Comparison of ENCODE assay signal across 14 cellular contexts in genomic region chr1:213996320-213997022, GRCh38. TPM values are rescaled to one million over a fixed set of nuclear protein-coding genes. Genes with fewer than 3 reads are reported as not detected.
DNase-seq lines count a peak whose midpoint lies in the region; ATAC-seq and TF ChIP-seq lines count a peak whose summit lies in the region.
"Had no signal": no experiment of that assay in that cellular context is flagged by ENCODE, and none has a peak within 500 bp of the region (broad histone marks: within the 10 kb centered on the region; RNA-seq: fewer than 3 reads in every experiment).

No MANE protein-coding gene starts in this region.

- no peak for TF ChIP-seq POLR2A in sigmoid colon (IDR thresholded peaks at IDR 0.05)

- H3K9me3 ChIP-seq in heart right ventricle: no peaks in the 10 kb centered on the region
- no peaks in the 10 kb centered on the region for H3K9me3 ChIP-seq in sigmoid colon

- 28 to 40% methylated on average over 13 of the region's 13 CpGs for WGBS in heart right ventricle, 2 donors
- 75 to 83% methylated on average over 13 of the region's 13 CpGs for WGBS in sigmoid colon, 2 donors

- no peak for TF ChIP-seq EP300 in sigmoid colon (IDR thresholded peaks at IDR 0.05)

- DNase-seq in LHCN-M2 (ENCODE audit: low read depth) (peak; percentile 83), heart right ventricle (no peak), sigmoid colon (no peak), NCI-H774 (lab: John Stamatoyannopoulos, UW) (no peak)
- DNase-seq in activated CD4-positive, alpha-beta T cell treated with anti-CD3 and anti-CD28 coated beads for 4 hours: no peak
- DNase-seq: activated CD4-positive, alpha-beta T cell treated with anti-CD3 and anti-CD28 coated beads, Interleukin-2, amount 50 U/mL, for 1 hour; activated T-cell treated with anti-CD3 and anti-CD28 coated beads, Interleukin-2, amount 50 U/mL, for 72 hours; Calu3; effector memory CD8-positive, alpha-beta T cell; nephron progenitor cell had no signal

- peaks cover 0 to 12% (median 0%) of the 10 kb centered on the region in 9 donors for H3K36me3 ChIP-seq in heart right ventricle
- H3K36me3 ChIP-seq in sigmoid colon: no peaks in the 10 kb centered on the region

- H3K27ac ChIP-seq in heart right ventricle (peak overlapping the region; percentile 13 to 67 (median 56)), sigmoid colon (peak overlapping the region in 2 of 4 donors; percentile 20 to 34)

- peaks cover 0 to 30% (median 8%) of the 10 kb centered on the region in 9 donors for H3K4me1 ChIP-seq in heart right ventricle
- peaks cover 0 to 7% (median 2%) of the 10 kb centered on the region in 4 donors for H3K4me1 ChIP-seq in sigmoid colon

- H3K27me3 ChIP-seq in heart right ventricle (peaks cover 0 to 17% (median 0%) of the 10 kb centered on the region in 7 donors), sigmoid colon (peaks cover 0 to 7% (median 0%) of the 10 kb centered on the region in 3 donors)

- peak overlapping the region; percentile 35; the same call in 1 of the 2 replicates for H3K4me3 ChIP-seq in WI38 (ENCODE audit: low read depth, low read length)
- H3K4me3 ChIP-seq in heart right ventricle: peak overlapping the region in 7 of 10 donors; percentile 8 to 40 (median 29)
- peak overlapping the region in 3 of 4 donors; percentile 5 to 26 (median 16) for H3K4me3 ChIP-seq in sigmoid colon
- H3K4me3 ChIP-seq: smooth muscle cell had no signal

- peak; percentile 43 to 67 (median 60) for ATAC-seq in heart right ventricle
- no peak for ATAC-seq in GM21619 (IDR thresholded peaks at IDR 0.05; ENCODE audit: unreplicated experiment)
- no peak for ATAC-seq in GM21447 (IDR thresholded peaks at IDR 0.05; ENCODE audit: unreplicated experiment)
- ATAC-seq: activated T-cell treated with anti-CD3 and anti-CD28 coated beads, Interleukin-2, amount 50 U/mL, for 72 hours; effector memory CD8-positive, alpha-beta T cell had no signal

- TF ChIP-seq CTCF in WI38 (IDR thresholded peaks at IDR 0.05; ENCODE audit: low read depth, low read length): no peak
- TF ChIP-seq CTCF in heart right ventricle (IDR thresholded peaks at IDR 0.05): no peak
- no peak for TF ChIP-seq CTCF in sigmoid colon (IDR thresholded peaks at IDR 0.05)

- intact Hi-C loops in heart right ventricle (cut with DNase I) (no loop called here), sigmoid colon (cut with DNase I) (no loop called here)

RNA-seq across cellular contexts. Expression of gene PROX1, which starts 8.7 kb away (rescaled TPM):
- total RNA-seq in LHCN-M2 (2014; rRNA removed) (1.4 and 2.1 TPM in 2 replicates), heart right ventricle (100 to 1,000 TPM in 8 of 10 donors, 10 to 100 TPM in 2; 52.6 to 132 (median 116) TPM), sigmoid colon (1 to 10 TPM; 5.4 to 7.7 (median 6.4) TPM)
- polyA plus RNA-seq in LHCN-M2 (2012): 0.16 TPM
- polyA plus RNA-seq in heart right ventricle (10 to 100 TPM in 1 of 2 donors, 1 to 10 TPM in 1; 2.5 to 10.2 TPM), sigmoid colon (1 to 10 TPM; 1.4 to 2.4 (median 2.4) TPM)

Comparison
In these comparisons a context has a peak if more than half of its experiments do, and no peak if none do; other contexts are left out.
1. ATAC-seq: peak in heart right ventricle (8 of 8); none in GM21619 (single experiment) and GM21447 (single experiment).
2. RNA of gene PROX1, which starts 8.7 kb away (total RNA-seq): 52.6 to 132 TPM in heart right ventricle; 5.4 to 7.7 TPM in sigmoid colon and 1.4 to 2.1 TPM in LHCN-M2; every median in the first group is over 4 times any median in the second.
3. Peak in every context shown above with its lines, with median percentiles within 50 percentile points of each other: H3K4me3 ChIP-seq.